15 cellular contexts compared by ENCODE assay signal in the genomic region with DNA sequence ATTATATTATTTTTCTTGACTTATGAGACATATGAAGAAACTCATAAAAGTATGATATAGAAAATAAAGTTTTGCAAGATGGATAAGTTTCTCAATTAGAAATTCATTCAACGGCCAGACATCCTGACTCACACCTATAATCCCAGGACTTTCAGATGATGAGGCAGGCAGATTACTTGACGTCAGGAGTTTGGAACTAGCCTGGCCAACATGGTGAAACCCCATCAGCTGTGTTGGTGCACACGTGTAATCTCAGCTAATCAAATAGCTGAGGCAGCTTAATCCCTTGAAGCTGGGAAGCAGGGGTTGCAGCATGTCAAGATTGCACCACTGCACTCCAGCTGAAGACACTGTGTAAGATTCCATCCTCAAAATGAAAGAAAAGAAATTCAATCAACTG. TPM values are rescaled to one million over a fixed set of nuclear protein-coding genes. Genes with fewer than 3 reads are reported as not detected.
"Had no signal": no experiment of that assay in that cellular context is flagged by ENCODE, and none has a peak within 500 bp of the region (broad histone marks: within the 10 kb centered on the region; RNA-seq: fewer than 3 reads in every experiment).

No MANE protein-coding gene starts in this region.

RNA-seq across cellular contexts. Expression of a gene that starts 28.0 kb away (rescaled TPM):
- total RNA-seq: activated B cell treated with CpG ODN at 0.5 μM for 24 hours; activated CD4-positive, alpha-beta memory T cell treated with anti-CD3 and anti-CD28 coated beads for 36 hours; activated CD4-positive, alpha-beta memory T cell treated with anti-CD3 and anti-CD28 coated beads, Interleukin-2, amount 10 ng/mL, durations not matched to agents 7 days and 5 days; activated CD4-positive, alpha-beta T cell treated with anti-CD3 and anti-CD28 coated beads for 36 hours; activated CD4-positive, alpha-beta T cell treated with anti-CD3 and anti-CD28 coated beads, Interleukin-2, amount 10 ng/mL, durations not matched to agents 24 days and 14 days; activated CD4-positive, alpha-beta T cell treated with anti-CD3 and anti-CD28 coated beads, Interleukin-2, amount 10 ng/mL, durations not matched to agents 7 days and 5 days; activated CD8-positive, alpha-beta memory T cell treated with anti-CD3 and anti-CD28 coated beads for 36 hours; activated CD8-positive, alpha-beta memory T cell treated with anti-CD3 and anti-CD28 coated beads, Interleukin-2, amount 10 ng/mL, durations not matched to agents 7 days and 5 days; activated CD8-positive, alpha-beta T cell treated with anti-CD3 and anti-CD28 coated beads for 36 hours; activated CD8-positive, alpha-beta T cell treated with anti-CD3 and anti-CD28 coated beads, Interleukin-2, amount 10 ng/mL, durations not matched to agents 7 days and 5 days; T-cell; T-helper 1 cell treated with Interleukin-12 subunit alpha and Interleukin-12 subunit beta and Interleukin-4 antibody, amounts not matched to agents 30 ng/mL and 1 ng/mL, for 36 hours; T-helper 17 cell; T-helper 2 cell treated with Interferon-gamma antibody and Interleukin-4, amounts not matched to agents 100 ng/mL and 5 ng/mL, for 36 hours; WTC11 had no signal
